22 cellular contexts compared by ENCODE assay signal in the genomic region with DNA sequence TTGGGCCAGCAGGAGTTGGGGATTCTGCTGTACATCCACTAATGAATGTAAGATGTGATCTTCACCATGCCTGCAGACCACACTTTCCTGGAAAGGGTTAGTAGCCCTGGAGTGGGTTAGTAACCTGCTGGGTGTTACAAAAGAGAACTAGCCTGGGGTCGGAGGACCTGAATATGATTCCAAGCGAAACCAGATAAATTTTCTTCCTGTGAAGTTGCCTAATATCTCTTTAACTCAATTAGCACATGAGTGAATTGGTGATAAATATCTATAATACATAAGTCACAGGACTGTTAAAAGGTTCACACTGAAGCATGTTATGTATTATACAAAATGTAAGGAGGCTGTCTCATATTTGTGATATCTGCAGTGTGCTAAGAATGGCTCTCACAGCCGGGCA.
"Had no signal": no experiment of that assay in that cellular context is flagged by ENCODE, and none has a peak within 500 bp of the region (broad histone marks: within the 10 kb centered on the region; RNA-seq: fewer than 3 reads in every experiment).

No MANE protein-coding gene starts in this region.

- DNase-seq: effector CD8-positive, alpha-beta T cell; effector memory CD8-positive, alpha-beta T cell; endodermal cell; erythroblast; foreskin keratinocyte; glutamatergic neuron; head of caudate nucleus; heart right ventricle; hippocampal formation; left cardiac atrium; left lung; left ventricle myocardium superior; lower lobe of right lung; mesenchymal stem cell; mucosa of descending colon; naive B cell; naive thymus-derived CD8-positive, alpha-beta T cell had no signal

- H3K36me3 ChIP-seq: heart right ventricle, left lung, lower lobe of right lung had no signal

- H3K9me3 Mint-ChIP-seq: endodermal cell, mesothelial cell of epicardium had no signal

- H3K27ac Mint-ChIP-seq: dendritic cell treated with granulocyte-macrophage colony-stimulating factor and Interleukin-4, amounts not matched to agents 40 ng/mL and 50 ng/mL, for 4 days; effector memory CD8-positive, alpha-beta T cell; endodermal cell; mesothelial cell of epicardium; naive B cell; naive thymus-derived CD8-positive, alpha-beta T cell had no signal

- H3K4me3 ChIP-seq: coronary artery, heart right ventricle, left lung, lower lobe of right lung, mucosa of descending colon had no signal

- H3K9me3 ChIP-seq: heart right ventricle, lower lobe of right lung, mucosa of descending colon had no signal

- H3K27ac ChIP-seq: coronary artery, epithelial cell of prostate, foreskin keratinocyte, heart right ventricle, left lung, lower lobe of right lung had no signal

- H3K27me3 Mint-ChIP-seq: dendritic cell treated with granulocyte-macrophage colony-stimulating factor and Interleukin-4, amounts not matched to agents 40 ng/mL and 50 ng/mL, for 4 days; effector memory CD8-positive, alpha-beta T cell; naive B cell had no signal

- H3K4me3 Mint-ChIP-seq: dendritic cell treated with granulocyte-macrophage colony-stimulating factor and Interleukin-4, amounts not matched to agents 40 ng/mL and 50 ng/mL, for 4 days; effector memory CD8-positive, alpha-beta T cell; endodermal cell; mesothelial cell of epicardium; naive B cell; naive thymus-derived CD8-positive, alpha-beta T cell had no signal

- H3K4me1 Mint-ChIP-seq: naive B cell; naive thymus-derived CD8-positive, alpha-beta T cell had no signal

- H3K4me1 ChIP-seq: foreskin keratinocyte, heart right ventricle, left lung, lower lobe of right lung had no signal

- H3K27me3 ChIP-seq: foreskin keratinocyte, heart right ventricle, left lung had no signal

- H3K36me3 Mint-ChIP-seq: mesothelial cell of epicardium; naive B cell; naive thymus-derived CD8-positive, alpha-beta T cell had no signal

- ATAC-seq: effector memory CD8-positive, alpha-beta T cell; esophagus mucosa; foreskin keratinocyte; heart right ventricle; left cardiac atrium; left lung; left ventricle myocardium superior; lower lobe of right lung; mucosa of descending colon; naive thymus-derived CD8-positive, alpha-beta T cell had no signal
